Comparison of ENCODE assay signal across 11 cellular contexts in genomic region chr4:85701881-85702321, GRCh38.
DNase-seq lines count a peak whose midpoint lies in the region; ATAC-seq, FAIRE-seq and TF ChIP-seq lines count a peak whose summit lies in the region.
"Had no signal": no experiment of that assay in that cellular context is flagged by ENCODE, and none has a peak within 500 bp of the region (broad histone marks: within the 10 kb centered on the region; RNA-seq: fewer than 3 reads in every experiment).

No MANE protein-coding gene starts in this region.

- no peaks in the 10 kb centered on the region for H3K23me2 ChIP-seq in H9 (ENCODE audit: insufficient read length, low read depth, low read length, poor library complexity, severe bottlenecking)

- no peak overlapping the region for H2BK15ac ChIP-seq in H9 (ENCODE audit: low read depth, low read length)

- FAIRE-seq in GM12878 (lab: Jason Lieb, UNC), result peak; percentile 64

- BruUV-seq in GM12878 (replicated peaks; lab: Mats Ljungman, UMichigan), result no TSS peak

- H3K79me2 ChIP-seq in GM12878 (ENCODE audit: control insufficient read depth, insufficient read depth, low read length) (no peaks in the 10 kb centered on the region), H9 (ENCODE audit: insufficient read depth, low read length) (no peaks in the 10 kb centered on the region)

- intact Hi-C loops in GM12878 (cut with micrococcal nuclease; ENCODE audit: unreplicated experiment), result loop anchor here (2.0 kb wide), 2 partner anchors 77 to 145 kb away; no protein-coding TSS in a partner anchor

- TF ChIP-seq POLR2A in GM12878 (IDR thresholded peaks at IDR 0.05; ENCODE audit: low read depth, low read length), result no peak

- H3K4me1 ChIP-seq in GM12878 (ENCODE audit: control insufficient read depth, insufficient read depth, low read length) (peaks cover 23% of the 10 kb centered on the region; the same call in 1 of the 2 replicates), H9 (ENCODE audit: insufficient read depth, low read length) (no peaks in the 10 kb centered on the region)
- H3K4me1 ChIP-seq: right lobe of liver had no signal

- no peaks in the 10 kb centered on the region for H3K27me3 ChIP-seq in GM12878 (replicated peaks in 1 of 2; ENCODE audit: control insufficient read depth in 2 of 2, insufficient read depth in 2 of 2, low read length in 1 of 2)
- no peaks in the 10 kb centered on the region for H3K27me3 ChIP-seq in H9 (ENCODE audit: insufficient read depth, low read length)
- H3K27me3 ChIP-seq: heart left ventricle, right lobe of liver had no signal

- no peaks in the 10 kb centered on the region for H3K79me1 ChIP-seq in H9 (ENCODE audit: insufficient read depth, low read depth, low read length, poor library complexity, severe bottlenecking)

- TF ChIP-seq EP300 in GM12878 (IDR thresholded peaks at IDR 0.05; ENCODE audit: borderline replicate concordance in 1 of 2, control insufficient read depth in 1 of 2, low read depth in 2 of 2, low read length in 2 of 2), result peak; percentile 61 to 62; a peak in 2 of 4 replicates

- no peak overlapping the region for H2AK5ac ChIP-seq in H9 (ENCODE audit: insufficient read length, low read length)

- no peak for TF ChIP-seq CTCF in GM12865 (IDR thresholded peaks at IDR 0.05; ENCODE audit: insufficient read depth, low read depth, low read length, missing control alignments)
- TF ChIP-seq CTCF in GM12878 (IDR thresholded peaks at IDR 0.05 in 2 of 3, conservative IDR thresholded peaks at IDR 0.05 in 1 of 3; ENCODE audit: control insufficient read depth in 2 of 3, extremely low read depth in 1 of 3, insufficient read depth in 1 of 3, low read depth in 3 of 3, low read length in 3 of 3), result no peak
- TF ChIP-seq CTCF in H9 (conservative IDR thresholded peaks at IDR 0.05), result no peak
- TF ChIP-seq CTCF in mesothelial cell of epicardium (IDR thresholded peaks at IDR 0.05; ENCODE audit: unreplicated experiment), result no peak

- H3K4ac ChIP-seq in H9 (ENCODE audit: low read depth, low read length), result no peak overlapping the region

- H3K4me1 Mint-ChIP-seq in H9, result peaks cover 3 to 9% of the 10 kb centered on the region in 2 experiments; a peak in 2 of 4 replicates
- no peaks in the 10 kb centered on the region for H3K4me1 Mint-ChIP-seq in mesothelial cell of epicardium
- H3K4me1 Mint-ChIP-seq: activated naive CD8-positive, alpha-beta T cell treated with anti-CD3 and anti-CD28 coated beads, Interleukin-2, amount 10 ng/mL, durations not matched to agents 7 days and 5 days had no signal

- no peak overlapping the region for H3K23ac ChIP-seq in H9 (ENCODE audit: insufficient read length, low read depth, low read length)

- ATAC-seq in GM21390 (IDR thresholded peaks at IDR 0.05; ENCODE audit: unreplicated experiment), result peak; percentile 99
- peak; percentile 99 for ATAC-seq in HG03354 (IDR thresholded peaks at IDR 0.05; ENCODE audit: poor library complexity, severe bottlenecking, unreplicated experiment)
- peak; percentile 98 for ATAC-seq in GM12878

- H4K20me1 ChIP-seq in GM12878 (ENCODE audit: control insufficient read depth, insufficient read depth), result no peaks in the 10 kb centered on the region
- no peaks in the 10 kb centered on the region for H4K20me1 ChIP-seq in H9 (ENCODE audit: control insufficient read depth, insufficient read depth, insufficient read length)

- SMC1A ChIA-PET in GM12878 (lab: Charles Lee; ENCODE audit: uncharacterized antibody, unreplicated experiment), result interaction anchor here (0.8 to 1.2 kb wide), 2 partner anchors 42 to 136 kb away, joined by 3 to 4 read pairs; no protein-coding TSS in a partner anchor

- TF ChIP-seq RAD21 in GM12878 (IDR thresholded peaks at IDR 0.05; ENCODE audit: insufficient read depth, low read depth, low read length), result no peak

- H3K4me3 Mint-ChIP-seq in H9 (no peak overlapping the region), mesothelial cell of epicardium (no peak overlapping the region)
- H3K4me3 Mint-ChIP-seq: activated naive CD8-positive, alpha-beta T cell treated with anti-CD3 and anti-CD28 coated beads, Interleukin-2, amount 10 ng/mL, durations not matched to agents 7 days and 5 days had no signal

- no peak overlapping the region for H4K91ac ChIP-seq in H9 (ENCODE audit: insufficient read length, low read depth, low read length)

- WGBS in GM12878 (ENCODE audit: insufficient coverage, insufficient replicate concordance, low lambda C conversion rate, missing lambda C conversion rate), result 0% methylated on average over 1 of the region's 1 CpG
- no CpG with 5 or more reads among the region's 1 CpG for WGBS in H9 (ENCODE audit: extremely low coverage, insufficient read length, low lambda C conversion rate)

- no peak overlapping the region for H2BK5ac ChIP-seq in H9 (ENCODE audit: insufficient read length, low read length)

- H2BK20ac ChIP-seq in H9 (ENCODE audit: low read depth, low read length, poor library complexity, severe bottlenecking), result no peak overlapping the region

- no peak overlapping the region for H4K8ac ChIP-seq in H9 (replicated peaks; ENCODE audit: insufficient read length, low read depth, low read length)

- H3K9me3 Mint-ChIP-seq in H9 (no peaks in the 10 kb centered on the region), mesothelial cell of epicardium (no peaks in the 10 kb centered on the region)

- H3K27me3 Mint-ChIP-seq in H9 (ENCODE audit: low read depth), result no peaks in the 10 kb centered on the region
- H3K27me3 Mint-ChIP-seq in mesothelial cell of epicardium (ENCODE audit: low read depth), result no peaks in the 10 kb centered on the region
- H3K27me3 Mint-ChIP-seq: activated naive CD8-positive, alpha-beta T cell treated with anti-CD3 and anti-CD28 coated beads, Interleukin-2, amount 10 ng/mL, durations not matched to agents 7 days and 5 days had no signal

- H3K9me3 ChIP-seq in GM12878 (replicated peaks; ENCODE audit: control insufficient read depth, insufficient read depth, low read length) (no peaks in the 10 kb centered on the region; the same call in 1 of the 3 replicates), H9 (ENCODE audit: control insufficient read depth, low read depth, low read length) (no peaks in the 10 kb centered on the region)
- H3K9me3 ChIP-seq: right lobe of liver had no signal

- H2AFZ ChIP-seq in GM12878 (ENCODE audit: control insufficient read depth, low read depth, low read length) (no peak overlapping the region; the same call in 1 of the 2 replicates), H9 (ENCODE audit: low read length) (no peak overlapping the region)

- H3T11ph ChIP-seq in H9 (ENCODE audit: low read length), result no peak overlapping the region

- peak; percentile 74 for DNase-seq in GM12865 (ENCODE audit: low read depth)
- DNase-seq in GM12878 (ENCODE audit: low read depth, low spot score), result peak; percentile 62
- no peak for DNase-seq in H9
- no peak for DNase-seq in NCI-H510A treated with DMSO at 0.1 percent for 48 hours (lab: John Stamatoyannopoulos, UW)
- no peak for DNase-seq in mesothelial cell of epicardium (ENCODE audit: low spot score in 2 of 2, unreplicated experiment in 2 of 2)
- no peak for DNase-seq in COLO668 (lab: John Stamatoyannopoulos, UW; ENCODE audit: unreplicated experiment)
- DNase-seq: activated naive CD8-positive, alpha-beta T cell treated with anti-CD3 and anti-CD28 coated beads, Interleukin-2, amount 10 ng/mL, durations not matched to agents 7 days and 5 days; heart left ventricle; right lobe of liver had no signal

- H2BK12ac ChIP-seq in H9 (ENCODE audit: insufficient read length, low read depth, low read length), result no peak overlapping the region

- no peak overlapping the region for H3K18ac ChIP-seq in H9 (ENCODE audit: insufficient read length, low read depth, low read length)

- H3K4me3 ChIP-seq in GM12865 (ENCODE audit: low read depth, low read length), result no peak overlapping the region
- no peak overlapping the region for H3K4me3 ChIP-seq in GM12878
- H3K4me3 ChIP-seq: heart left ventricle, right lobe of liver had no signal

- H3K9ac ChIP-seq in GM12878 (ENCODE audit: control insufficient read depth, insufficient read depth, low read length) (no peak overlapping the region), H9 (ENCODE audit: extremely low read depth, insufficient read length, low read length) (no peak overlapping the region)

- CTCF ChIA-PET in GM12878 (lab: Yijun Ruan, JAX), result interaction anchor here (0.7 to 1.3 kb wide), 2 partner anchors 39 to 45 kb away, joined by 3 read pairs; no protein-coding TSS in a partner anchor

- H3K4me2 ChIP-seq in GM12878 (ENCODE audit: control insufficient read depth, insufficient read depth) (peak overlapping the region; percentile 69), H9 (ENCODE audit: insufficient read depth, insufficient read length, low read length) (no peak overlapping the region)

- POLR2A ChIA-PET in GM12878 (lab: Charles Lee), result no interaction called here

- peak overlapping the region; percentile 50 for H3K27ac ChIP-seq in GM12878 (ENCODE audit: control insufficient read depth, insufficient read depth)
- H3K27ac ChIP-seq in H9 (ENCODE audit: insufficient read length, low read depth, low read length), result no peak overlapping the region

- in situ Hi-C loops in GM12878 (cut with MboI), result no loop called here

- H3K36me3 Mint-ChIP-seq in H9 (ENCODE audit: insufficient read depth in 1 of 3, low read depth in 3 of 3) (no peaks in the 10 kb centered on the region), mesothelial cell of epicardium (no peaks in the 10 kb centered on the region)
- H3K36me3 Mint-ChIP-seq: activated naive CD8-positive, alpha-beta T cell treated with anti-CD3 and anti-CD28 coated beads, Interleukin-2, amount 10 ng/mL, durations not matched to agents 7 days and 5 days had no signal

- H3K36me3 ChIP-seq in GM12878 (ENCODE audit: control insufficient read depth in 2 of 2, insufficient read depth in 2 of 2, low read length in 1 of 2), result no peaks in the 10 kb centered on the region
- H3K36me3 ChIP-seq: heart left ventricle, right lobe of liver had no signal

- RAD21 ChIA-PET in GM12878 (lab: Charles Lee; ENCODE audit: unreplicated experiment), result interaction anchor here (0.6 to 1.7 kb wide), 2 partner anchors 24 to 232 kb away, joined by 3 to 4 read pairs; no protein-coding TSS in a partner anchor

- no peak overlapping the region for H2BK120ac ChIP-seq in H9 (ENCODE audit: low read depth, low read length, poor library complexity, severe bottlenecking)

- no peak overlapping the region for H3K56ac ChIP-seq in H9 (ENCODE audit: insufficient read length, low read depth, low read length)

- H3K14ac ChIP-seq in H9 (ENCODE audit: insufficient read depth, low read length), result no peak overlapping the region

- H3K27ac Mint-ChIP-seq in H9 (no peak overlapping the region), mesothelial cell of epicardium (no peak overlapping the region)
- H3K27ac Mint-ChIP-seq: activated naive CD8-positive, alpha-beta T cell treated with anti-CD3 and anti-CD28 coated beads, Interleukin-2, amount 10 ng/mL, durations not matched to agents 7 days and 5 days had no signal

- no peak overlapping the region for H4K5ac ChIP-seq in H9 (ENCODE audit: insufficient read length, low read depth, low read length)

Comparison
In these comparisons a context has a peak if more than half of its experiments do, and no peak if none do; other contexts are left out.
1. DNase-seq: peak in GM12865 (single experiment) and GM12878 (single experiment); none in H9 (single experiment), NCI-H510A treated with DMSO at 0.1 percent for 48 hours (single experiment), mesothelial cell of epicardium (0 of 2) and COLO668 (single experiment).
2. Peak in every context shown above with its lines, with median percentiles within 50 percentile points of each other: ATAC-seq.